ENCODE assay signal across 8 cellular contexts in the genomic region with DNA sequence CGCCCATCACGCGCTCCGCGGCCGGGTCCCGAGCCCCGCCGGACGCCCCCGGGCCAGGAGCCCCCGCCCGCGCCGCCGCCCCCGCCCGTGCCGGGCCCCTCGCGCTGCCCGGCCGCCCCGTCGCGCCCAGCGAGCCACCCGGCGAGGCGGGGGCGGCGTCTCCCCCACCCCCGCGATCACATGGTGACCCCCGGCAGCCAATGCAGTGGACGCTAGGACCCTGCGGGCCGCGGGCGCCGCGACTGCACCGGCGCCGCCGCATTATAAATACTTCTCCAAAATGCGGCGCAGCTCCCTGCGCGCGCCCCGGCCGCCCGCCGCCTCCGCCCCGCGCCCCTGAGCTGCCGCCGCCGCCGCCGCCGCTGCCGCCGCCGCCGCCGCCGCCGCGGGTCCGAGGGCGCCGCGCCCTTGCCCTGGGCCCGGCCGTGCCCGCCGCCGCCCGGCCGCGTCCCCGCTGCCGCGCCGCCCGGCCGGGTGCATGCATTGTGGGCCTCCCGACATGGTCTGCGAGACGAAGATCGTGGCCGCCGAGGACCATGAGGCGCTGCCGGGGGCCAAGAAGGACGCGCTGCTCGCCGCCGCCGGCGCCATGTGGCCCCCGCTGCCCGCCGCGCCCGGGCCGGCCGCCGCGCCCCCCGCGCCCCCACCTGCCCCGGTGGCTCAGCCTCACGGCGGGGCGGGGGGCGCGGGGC. TPM values are rescaled to one million over a fixed set of nuclear protein-coding genes. Genes with fewer than 3 reads are reported as not detected.
DNase-seq lines count a peak whose midpoint lies in the region; ATAC-seq and TF ChIP-seq lines count a peak whose summit lies in the region.

A gene with protein sequence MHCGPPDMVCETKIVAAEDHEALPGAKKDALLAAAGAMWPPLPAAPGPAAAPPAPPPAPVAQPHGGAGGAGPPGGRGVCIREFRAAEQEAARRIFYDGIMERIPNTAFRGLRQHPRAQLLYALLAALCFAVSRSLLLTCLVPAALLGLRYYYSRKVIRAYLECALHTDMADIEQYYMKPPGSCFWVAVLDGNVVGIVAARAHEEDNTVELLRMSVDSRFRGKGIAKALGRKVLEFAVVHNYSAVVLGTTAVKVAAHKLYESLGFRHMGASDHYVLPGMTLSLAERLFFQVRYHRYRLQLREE (plus strand): TSS at position 294 of the 692 bp plus-strand sequence. CDS start 185 bp downstream, at position 479.

- no peaks in the 10 kb centered on the region for H3K36me3 Mint-ChIP-seq in nephron progenitor cell (ENCODE audit: low read depth)

- no peak for TF ChIP-seq EP300 in esophagus muscularis mucosa (IDR thresholded peaks at IDR 0.05)

- no peaks in the 10 kb centered on the region for H3K4me1 Mint-ChIP-seq in nephron progenitor cell

- no peak within 1 kb of the TSS for H3K4me3 Mint-ChIP-seq in nephron progenitor cell

- H3K27ac ChIP-seq in BLaER1 (peak within 1 kb of the TSS; percentile 68), HUES6 (ENCODE audit: low read depth, low read length) (no peak within 1 kb of the TSS), esophagus muscularis mucosa (replicated peaks in 1 of 4) (no peak within 1 kb of the TSS), Karpas-422 (ENCODE audit: low read length) (no peak within 1 kb of the TSS)

- no CpG with 5 or more reads among the region's 122 CpGs for WGBS in esophagus muscularis mucosa

- H3K27me3 ChIP-seq in BLaER1 (peaks cover 39% of the 10 kb centered on the region), HUES6 (ENCODE audit: control insufficient read depth, insufficient read depth, low read length) (peaks cover 71% of the 10 kb centered on the region), esophagus muscularis mucosa (peaks cover 0 to 91% (median 21%) of the 10 kb centered on the region in 4 donors), Karpas-422 (ENCODE audit: low read length) (no peaks in the 10 kb centered on the region)

- H4K20me1 ChIP-seq in BLaER1, result peaks cover 33% of the 10 kb centered on the region
- H4K20me1 ChIP-seq in Karpas-422 (ENCODE audit: insufficient read depth, low read depth, low read length), result no peaks in the 10 kb centered on the region

- TF ChIP-seq CTCF in esophagus muscularis mucosa (IDR thresholded peaks at IDR 0.05), result no peak
- TF ChIP-seq CTCF in nephron progenitor cell (IDR thresholded peaks at IDR 0.05), result no peak

- peaks cover 24% of the 10 kb centered on the region for H3K4me1 ChIP-seq in BLaER1
- H3K4me1 ChIP-seq in HUES6 (ENCODE audit: control insufficient read depth, insufficient read depth, low read length), result peaks cover 4% of the 10 kb centered on the region; the same call in 1 of the 2 replicates
- peaks cover 3 to 26% (median 23%) of the 10 kb centered on the region in 4 donors for H3K4me1 ChIP-seq in esophagus muscularis mucosa
- H3K4me1 ChIP-seq in Karpas-422 (ENCODE audit: low read length), result no peaks in the 10 kb centered on the region

- H2AFZ ChIP-seq in Karpas-422 (ENCODE audit: low read length), result no peak within 1 kb of the TSS

- DNase-seq in SKM-1 (lab: John Stamatoyannopoulos, UW; ENCODE audit: unreplicated experiment) (peak; percentile 30), esophagus muscularis mucosa (ENCODE audit: extremely low spot score) (no peak), nephron progenitor cell (peak; percentile 62), Karpas-422 (no peak), RKO (ENCODE audit: low spot score) (no peak)

- no peak for ATAC-seq in GM21423 (IDR thresholded peaks at IDR 0.05; ENCODE audit: unreplicated experiment)

- H3K27me3 Mint-ChIP-seq in nephron progenitor cell (ENCODE audit: low read depth, poor library complexity), result peaks cover 57% of the 10 kb centered on the region

- H3K9me3 Mint-ChIP-seq in nephron progenitor cell, result no peaks in the 10 kb centered on the region

- H3K9me3 ChIP-seq in BLaER1 (no peaks in the 10 kb centered on the region), HUES6 (ENCODE audit: control insufficient read depth, insufficient read depth, low read depth, low read length) (no peaks in the 10 kb centered on the region), esophagus muscularis mucosa (no peaks in the 10 kb centered on the region), Karpas-422 (ENCODE audit: low read length) (no peaks in the 10 kb centered on the region)

- H3K27ac Mint-ChIP-seq in nephron progenitor cell, result no peak within 1 kb of the TSS

- TF ChIP-seq POLR2A in esophagus muscularis mucosa (IDR thresholded peaks at IDR 0.05; ENCODE audit: low read depth), result no peak

- H3K4me2 ChIP-seq in BLaER1, result peak within 1 kb of the TSS; percentile 91
- no peak within 1 kb of the TSS for H3K4me2 ChIP-seq in Karpas-422 (ENCODE audit: low read depth, low read length, poor library complexity, severe bottlenecking)

- H3K4me3 ChIP-seq in BLaER1 (peak within 1 kb of the TSS; percentile 81), HUES6 (ENCODE audit: low read depth, low read length) (peak within 1 kb of the TSS; percentile 68), esophagus muscularis mucosa (peak within 1 kb of the TSS; percentile 48 to 62 (median 50)), Karpas-422 (ENCODE audit: low read length) (no peak within 1 kb of the TSS)

- H3K36me3 ChIP-seq in BLaER1, result peaks cover 12% of the 10 kb centered on the region
- peaks cover 3% of the 10 kb centered on the region for H3K36me3 ChIP-seq in HUES6 (ENCODE audit: control insufficient read depth, insufficient read depth, low read length)
- no peaks in the 10 kb centered on the region for H3K36me3 ChIP-seq in esophagus muscularis mucosa
- H3K36me3 ChIP-seq in Karpas-422 (ENCODE audit: insufficient read depth, low read length), result no peaks in the 10 kb centered on the region

- H3K9ac ChIP-seq in BLaER1, result peak within 1 kb of the TSS; percentile 77
- H3K9ac ChIP-seq in HUES6 (ENCODE audit: low read length), result no peak within 1 kb of the TSS
- H3K9ac ChIP-seq in Karpas-422 (ENCODE audit: low read length), result no peak within 1 kb of the TSS

- H3K9me2 ChIP-seq in Karpas-422 (replicated peaks; ENCODE audit: insufficient read depth, low read length), result no peaks in the 10 kb centered on the region

- intact Hi-C loops in esophagus muscularis mucosa (cut with DNase I), result no loop called here

- no peaks in the 10 kb centered on the region for H3K79me2 ChIP-seq in Karpas-422 (ENCODE audit: low read length)

RNA-seq across cellular contexts. Expression of the gene that starts here (rescaled TPM):
- total RNA-seq in esophagus muscularis mucosa, result under 1 TPM; under 0.01 to 0.45 (median 0.20) TPM
- total RNA-seq in Karpas-422 (2014; rRNA removed; shearing (Covaris generic); ENCODE audit: low replicate concordance), result not detected in 2 replicates

Comparison
In these comparisons a context has a peak if more than half of its experiments do, and no peak if none do; other contexts are left out.
1. DNase-seq: peak in SKM-1 (single experiment) and nephron progenitor cell (single experiment); none in esophagus muscularis mucosa (single experiment), Karpas-422 (single experiment) and RKO (single experiment).